In genomic region chr17:60073063-60073462, GRCh38 we compare ENCODE assay signal across 27 cellular contexts.
"Had no signal": no experiment of that assay in that cellular context is flagged by ENCODE, and none has a peak within 500 bp of the region (broad histone marks: within the 10 kb centered on the region; RNA-seq: fewer than 3 reads in every experiment).

No MANE protein-coding gene starts in this region.

- H3K27ac ChIP-seq: colonic mucosa, coronary artery, dorsolateral prefrontal cortex, epithelial cell of prostate, esophagus muscularis mucosa, esophagus squamous epithelium, foreskin keratinocyte, gastrocnemius medialis, gastroesophageal sphincter, heart left ventricle, heart right ventricle had no signal

- H3K27me3 ChIP-seq: colonic mucosa, dorsolateral prefrontal cortex, esophagus muscularis mucosa, esophagus squamous epithelium, foreskin keratinocyte, gastrocnemius medialis, gastroesophageal sphincter, heart left ventricle, heart right ventricle had no signal

- FAIRE-seq: colon, endometrium, endothelial cell of umbilical vein, frontal cortex had no signal

- ATAC-seq: effector memory CD8-positive, alpha-beta T cell; esophagus mucosa; foreskin keratinocyte; gastrocnemius medialis; gastroesophageal sphincter; heart left ventricle; heart right ventricle had no signal

- H3K4me3 ChIP-seq: colonic mucosa, coronary artery, dorsolateral prefrontal cortex, esophagus muscularis mucosa, esophagus squamous epithelium, gastrocnemius medialis, gastroesophageal sphincter, heart left ventricle, heart right ventricle had no signal

- H3K9me3 ChIP-seq: colonic mucosa, esophagus muscularis mucosa, esophagus squamous epithelium, gastrocnemius medialis, gastroesophageal sphincter, heart left ventricle, heart right ventricle had no signal

- DNase-seq: colonic mucosa; cortex of kidney; dorsolateral prefrontal cortex; effector CD4-positive, alpha-beta T cell; effector CD8-positive, alpha-beta T cell; effector memory CD4-positive, alpha-beta T cell; effector memory CD8-positive, alpha-beta T cell; endodermal cell; erythroblast; esophagus squamous epithelium; foreskin fibroblast; foreskin melanocyte; gastrocnemius medialis; glutamatergic neuron; head of caudate nucleus; heart left ventricle; heart right ventricle had no signal
